Comparison of ENCODE assay signal across 9 cellular contexts in the genomic region with DNA sequence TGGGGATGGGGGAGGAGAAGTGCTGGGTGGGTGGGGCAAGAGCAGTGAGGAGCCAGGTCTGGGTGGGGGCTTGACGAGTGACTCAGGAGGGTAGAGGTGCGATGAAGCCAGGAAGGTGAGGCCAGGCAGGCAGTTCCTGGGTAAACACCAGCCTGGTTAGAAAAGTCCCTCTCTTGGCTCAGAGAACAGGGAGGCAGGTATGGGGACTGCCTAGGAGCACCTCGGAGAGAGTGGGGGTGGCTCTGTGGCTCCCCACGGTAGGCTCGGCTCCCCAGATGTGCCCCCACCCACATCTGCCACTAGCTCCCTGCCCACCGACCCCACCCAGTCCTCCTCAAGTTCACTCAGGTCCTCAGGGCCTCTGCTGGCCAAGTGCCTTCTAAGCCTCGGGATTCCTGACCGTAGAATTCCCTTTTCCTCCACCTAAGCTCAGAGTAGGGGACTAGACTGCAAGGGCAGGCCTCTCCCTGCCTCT. TPM values are rescaled to one million over a fixed set of nuclear protein-coding genes. Genes with fewer than 3 reads are reported as not detected.
A peak's percentile ranks its signal among the peaks of the same experiment; 100 is the strongest.
DNase-seq lines count a peak whose midpoint lies in the region; ATAC-seq and TF ChIP-seq lines count a peak whose summit lies in the region.
"Had no signal": no experiment of that assay in that cellular context is flagged by ENCODE, and none has a peak within 500 bp of the region (broad histone marks: within the 10 kb centered on the region; RNA-seq: fewer than 3 reads in every experiment).

No MANE protein-coding gene starts in this region.

- peak overlapping the region; percentile 67 for H4K91ac ChIP-seq in trophoblast cell (ENCODE audit: low read depth, low read length)

- H2BK12ac ChIP-seq in trophoblast cell (ENCODE audit: low read length): peak overlapping the region; percentile 9

- peak; percentile 39 for DNase-seq in Daoy (ENCODE audit: low read depth)
- DNase-seq in SK-N-MC (ENCODE audit: low read depth, low spot score): no peak
- no peak for DNase-seq in fibroblast of villous mesenchyme (ENCODE audit: low read depth)
- DNase-seq in trophoblast cell: peak in 1 of 2 donors; percentile 30
- no peak for DNase-seq in islet precursor cell
- DNase-seq in stimulated activated CD4-positive, alpha-beta T cell treated with anti-CD3 and anti-CD28 coated beads, Interleukin-1b, Interleukin-23, amount 100 ng/mL, for 48 hours: no peak
- no peak for DNase-seq in C1 segment of cervical spinal cord (lab: John Stamatoyannopoulos, UW)
- DNase-seq: activated naive CD4-positive, alpha-beta T cell had no signal

- no peaks in the 10 kb centered on the region for H3K27me3 ChIP-seq in trophoblast cell (ENCODE audit: insufficient read depth, low read length)

- peak overlapping the region; percentile 52 for H3K14ac ChIP-seq in trophoblast cell (ENCODE audit: low read length)

- H2BK5ac ChIP-seq in trophoblast cell (ENCODE audit: low read depth, low read length, poor library complexity): peak overlapping the region; percentile 55

- no peak overlapping the region for H3K23ac ChIP-seq in trophoblast cell (ENCODE audit: low read length)

- H3K79me2 ChIP-seq in trophoblast cell (ENCODE audit: control insufficient read depth, insufficient read depth, low read length, poor library complexity): peaks cover 43% of the 10 kb centered on the region

- H3K4me2 ChIP-seq in trophoblast cell (ENCODE audit: low read length): peak overlapping the region; percentile 65

- no peak overlapping the region for H2AFZ ChIP-seq in trophoblast cell (ENCODE audit: insufficient read depth, low read length, poor library complexity)

- H3K18ac ChIP-seq in trophoblast cell (ENCODE audit: low read length): peak overlapping the region; percentile 78

- peak overlapping the region; percentile 98 for H3K4ac ChIP-seq in trophoblast cell (ENCODE audit: low read depth, low read length)

- peak overlapping the region; percentile 55 for H3K9ac ChIP-seq in SK-N-MC (ENCODE audit: insufficient read length)
- H3K9ac ChIP-seq in trophoblast cell (ENCODE audit: low read length): peak overlapping the region; percentile 93

- peak overlapping the region; percentile 1 for H4K12ac ChIP-seq in trophoblast cell (ENCODE audit: low read depth, low read length)

- no CpG with 5 or more reads among the region's 8 CpGs for WGBS in trophoblast cell (ENCODE audit: extremely low coverage, insufficient coverage, insufficient read length)

- H3K9me3 ChIP-seq in SK-N-MC (ENCODE audit: low read depth, low read length) (no peaks in the 10 kb centered on the region), trophoblast cell (ENCODE audit: insufficient read depth, low read depth, low read length) (no peaks in the 10 kb centered on the region)

- TF ChIP-seq CTCF in fibroblast of villous mesenchyme (IDR thresholded peaks at IDR 0.05; ENCODE audit: insufficient read depth, low read depth, low read length): no peak

- peaks cover 52 to 63% of the 10 kb centered on the region in 2 experiments for H3K4me1 ChIP-seq in trophoblast cell (ENCODE audit: control insufficient read depth in 1 of 2, insufficient read depth in 2 of 2, low read length in 2 of 2)

- peaks cover 55% of the 10 kb centered on the region for H3K79me1 ChIP-seq in trophoblast cell (ENCODE audit: low read length)

- H3K27ac ChIP-seq in SK-N-MC: no peak overlapping the region
- H3K27ac ChIP-seq in trophoblast cell (ENCODE audit: low read depth, low read length): peak overlapping the region; percentile 53

- peak overlapping the region; percentile 54 for H4K8ac ChIP-seq in trophoblast cell (ENCODE audit: low read depth, low read length)

- peak overlapping the region; percentile 25 for H2BK120ac ChIP-seq in trophoblast cell (ENCODE audit: insufficient read depth, low read length, poor library complexity)

- H2AK5ac ChIP-seq in trophoblast cell (ENCODE audit: low read length): peak overlapping the region; percentile 40

- H3K4me3 ChIP-seq in SK-N-MC (peak overlapping the region; percentile 81), fibroblast of villous mesenchyme (ENCODE audit: low read depth, low read length) (peak overlapping the region; percentile 75), trophoblast cell (ENCODE audit: low read depth, low read length) (peak overlapping the region; percentile 90)

- H3K36me3 ChIP-seq in SK-N-MC (ENCODE audit: insufficient read depth, low read length) (no peaks in the 10 kb centered on the region), trophoblast cell (ENCODE audit: control insufficient read depth in 1 of 2, insufficient read depth in 2 of 2, low read length in 2 of 2) (peaks cover 0 to 2% of the 10 kb centered on the region in 2 experiments)

- ATAC-seq in HG03039 (IDR thresholded peaks at IDR 0.05; ENCODE audit: unreplicated experiment): no peak

RNA-seq across cellular contexts. Expression of gene HSPG2, which starts 1.2 kb away (rescaled TPM):
- total RNA-seq in Daoy (2014; rRNA removed; shearing (Covaris generic)): 14.2 and 14.7 TPM in 2 replicates
- total RNA-seq in fibroblast of villous mesenchyme: 166 and 200 TPM in 2 replicates
- polyA plus RNA-seq in trophoblast cell (2013): 97.2 and 106 TPM in 2 replicates

RNA-seq across cellular contexts. Expression of gene CELA3B, which starts 40.9 kb away (rescaled TPM):
- total RNA-seq in Daoy (2014; rRNA removed; shearing (Covaris generic)): not detected in 2 replicates
- total RNA-seq in fibroblast of villous mesenchyme: not detected in 2 replicates
- not detected in 2 replicates for polyA plus RNA-seq in trophoblast cell (2013)

Comparison
In these comparisons a context has a peak if more than half of its experiments do, and no peak if none do; other contexts are left out.
1. RNA of gene HSPG2, which starts 1.2 kb away (total RNA-seq): 166 to 200 TPM in fibroblast of villous mesenchyme; 14.2 to 14.7 TPM in Daoy; every median in the first group is over 10 times any median in the second.
2. Peak in every context shown above with its lines, with median percentiles within 50 percentile points of each other: H3K4me3 ChIP-seq.